In the genomic region with DNA sequence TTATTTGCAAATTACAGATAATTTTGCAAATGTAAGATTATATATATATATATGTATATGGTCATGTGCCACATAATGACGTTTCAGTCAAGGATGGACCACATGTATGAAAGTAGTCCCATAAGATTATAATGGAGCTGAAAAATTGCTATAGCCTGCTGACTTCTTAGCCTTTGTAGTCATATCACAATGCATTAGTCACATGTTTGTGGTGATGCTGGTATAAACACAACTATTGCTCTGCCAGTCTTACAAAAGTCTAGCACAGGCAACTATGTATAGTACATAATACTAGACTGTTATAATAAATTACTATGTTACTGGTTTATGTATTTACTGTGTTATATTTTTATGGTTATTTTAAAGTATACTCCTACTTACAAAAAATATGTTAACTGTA, we compare ENCODE assay signal across 25 cellular contexts.
"Had no signal": no experiment of that assay in that cellular context is flagged by ENCODE, and none has a peak within 500 bp of the region (broad histone marks: within the 10 kb centered on the region; RNA-seq: fewer than 3 reads in every experiment).

No MANE protein-coding gene starts in this region.

- H3K4me1 ChIP-seq: adrenal gland, gastrocnemius medialis, stomach, testis, vagina had no signal

- DNase-seq: activated CD4-positive, alpha-beta T cell treated with anti-CD3 and anti-CD28 coated beads for 36 hours; activated CD4-positive, alpha-beta T cell treated with anti-CD3 and anti-CD28 coated beads, Interleukin-2, amount 50 U/mL, for 4 hours; activated CD8-positive, alpha-beta memory T cell treated with anti-CD3 and anti-CD28 coated beads for 24 hours; activated CD8-positive, alpha-beta memory T cell treated with anti-CD3 and anti-CD28 coated beads, Interleukin-2, amount 50 U/mL, for 4 hours; activated naive CD4-positive, alpha-beta T cell; activated T-cell treated with anti-CD3 and anti-CD28 coated beads, Interleukin-2, amount 50 U/mL, for 24 hours; adrenal gland; dermis blood vessel endothelial cell; effector memory CD4-positive, alpha-beta T cell; gastrocnemius medialis; hippocampal formation; left ventricle myocardium superior; mammary epithelial cell; midbrain; natural killer cell; stimulated activated CD4-positive, alpha-beta T cell treated with anti-CD3 and anti-CD28 coated beads, Interleukin-15, amount 100 ng/mL, for 24 hours; stomach; testis had no signal

- H3K27me3 ChIP-seq: adrenal gland, cardiac muscle cell, gastrocnemius medialis, stomach, testis, vagina had no signal

- ATAC-seq: activated CD4-positive, alpha-beta T cell treated with anti-CD3 and anti-CD28 coated beads for 36 hours; activated T-helper 17 cell treated with anti-CD3 and anti-CD28 coated beads, Interleukin-2, amount 50 U/mL, for 72 hours; esophagus mucosa; gastrocnemius medialis; left ventricle myocardium superior; natural killer cell; sciatic nerve; stimulated activated memory B cell treated with anti-CD40 and anti-IgM and Interleukin-4, amounts not matched to agents 10 μg/mL and 1 μg/mL and 100 μg/mL, for 72 hours had no signal

- H3K27ac ChIP-seq: adrenal gland, cardiac muscle cell, gastrocnemius medialis, stomach, testis, vagina had no signal

- H3K36me3 ChIP-seq: adrenal gland, cardiac muscle cell, gastrocnemius medialis, stomach, vagina had no signal

- H3K4me3 ChIP-seq: adrenal gland, cardiac muscle cell, gastrocnemius medialis, smooth muscle cell, stomach, testis, vagina had no signal

- H3K9me3 ChIP-seq: adrenal gland, gastrocnemius medialis, stomach, testis, vagina had no signal
